Comparison of ENCODE assay signal across 25 cellular contexts in the genomic region with DNA sequence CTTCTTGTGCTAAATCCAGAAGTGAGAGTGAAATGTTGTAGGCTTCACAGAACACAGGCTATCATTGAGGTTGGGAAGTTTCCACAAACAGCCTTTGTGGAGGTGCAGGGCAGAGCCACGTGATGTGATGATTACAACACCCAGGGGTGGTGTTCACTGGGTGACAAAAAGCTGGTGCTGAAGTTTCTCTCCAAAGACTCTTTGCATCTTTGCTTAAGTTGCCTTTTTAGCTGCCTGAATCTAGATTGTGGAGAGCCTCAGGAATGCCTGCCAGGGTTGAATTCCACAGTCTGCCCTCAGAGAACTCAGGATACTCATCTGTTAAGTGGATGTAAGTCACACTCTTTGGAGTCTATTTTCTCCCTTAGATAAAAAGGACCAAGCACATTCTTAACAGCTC. TPM values are rescaled to one million over a fixed set of nuclear protein-coding genes. Genes with fewer than 3 reads are reported as not detected.
DNase-seq lines count a peak whose midpoint lies in the region; ATAC-seq, FAIRE-seq and TF ChIP-seq lines count a peak whose summit lies in the region.
"Had no signal": no experiment of that assay in that cellular context is flagged by ENCODE, and none has a peak within 500 bp of the region (broad histone marks: within the 10 kb centered on the region; RNA-seq: fewer than 3 reads in every experiment).

No MANE protein-coding gene starts in this region.

- H3K27ac ChIP-seq in lower lobe of right lung (no peak overlapping the region), coronary artery (no peak overlapping the region)
- H3K27ac ChIP-seq: A549, WERI-Rb-1 had no signal

- H3K27me3 ChIP-seq in bronchial epithelial cell (ENCODE audit: control insufficient read depth, insufficient read depth, low read length) (no peaks in the 10 kb centered on the region), lower lobe of right lung (ENCODE audit: low read depth) (no peaks in the 10 kb centered on the region)
- H3K27me3 ChIP-seq: esophagus muscularis mucosa had no signal

- no peak overlapping the region for H3K4me3 Mint-ChIP-seq in activated T-helper 2 cell treated with anti-CD3 and anti-CD28 coated beads, Interferon-gamma antibody, Interleukin-2, Interleukin-4, amounts not matched to agents 10 μg/mL and 5 μg/mL and 100 μg/mL, durations not matched to agents 14 hours and 24 hours and 36 hours (ENCODE audit: low read depth)
- H3K4me3 Mint-ChIP-seq: CD4-positive, alpha-beta T cell; naive B cell; stimulated activated naive CD8-positive, alpha-beta T cell treated with anti-CD3 and anti-CD28 coated beads, Interleukin-15, Interleukin-2, amounts not matched to agents 100 ng/mL and 50 ng/mL, for 24 hours; T-cell; type B pancreatic cell had no signal

- no peak overlapping the region for H3K27ac Mint-ChIP-seq in activated T-helper 2 cell treated with anti-CD3 and anti-CD28 coated beads, Interferon-gamma antibody, Interleukin-2, Interleukin-4, amounts not matched to agents 10 μg/mL and 5 μg/mL and 100 μg/mL, durations not matched to agents 14 hours and 24 hours and 36 hours
- H3K27ac Mint-ChIP-seq: CD4-positive, alpha-beta T cell; naive B cell; stimulated activated naive CD8-positive, alpha-beta T cell treated with anti-CD3 and anti-CD28 coated beads, Interleukin-15, Interleukin-2, amounts not matched to agents 100 ng/mL and 50 ng/mL, for 24 hours; T-cell; type B pancreatic cell had no signal

- no peak for TF ChIP-seq CTCF in bronchial epithelial cell (IDR thresholded peaks at IDR 0.05; ENCODE audit: insufficient read depth, low read length, severe bottlenecking)
- no peak for TF ChIP-seq CTCF in lower lobe of right lung (IDR thresholded peaks at IDR 0.05)
- TF ChIP-seq CTCF in coronary artery (IDR thresholded peaks at IDR 0.05): no peak

- H3K36me3 Mint-ChIP-seq in activated T-helper 2 cell treated with anti-CD3 and anti-CD28 coated beads, Interferon-gamma antibody, Interleukin-2, Interleukin-4, amounts not matched to agents 10 μg/mL and 5 μg/mL and 100 μg/mL, durations not matched to agents 14 hours and 24 hours and 36 hours (ENCODE audit: low read depth): no peaks in the 10 kb centered on the region
- H3K36me3 Mint-ChIP-seq: naive B cell, T-cell, type B pancreatic cell had no signal

- peaks cover 9% of the 10 kb centered on the region for H3K4me1 ChIP-seq in lower lobe of right lung
- H3K4me1 ChIP-seq: A549 had no signal

- H3K36me3 ChIP-seq in bronchial epithelial cell (ENCODE audit: control insufficient read depth, insufficient read depth, low read length): no peaks in the 10 kb centered on the region
- H3K36me3 ChIP-seq in lower lobe of right lung: no peaks in the 10 kb centered on the region
- H3K36me3 ChIP-seq: esophagus muscularis mucosa, WERI-Rb-1 had no signal

- ATAC-seq in Right ventricle myocardium inferior (peak; percentile 67), lower lobe of right lung (peak; percentile 58 to 63)
- ATAC-seq: A549, T-cell had no signal

- H3K9me3 Mint-ChIP-seq in activated T-helper 2 cell treated with anti-CD3 and anti-CD28 coated beads, Interferon-gamma antibody, Interleukin-2, Interleukin-4, amounts not matched to agents 10 μg/mL and 5 μg/mL and 100 μg/mL, durations not matched to agents 14 hours and 24 hours and 36 hours: no peaks in the 10 kb centered on the region
- H3K9me3 Mint-ChIP-seq: CD4-positive, alpha-beta T cell; naive B cell; stimulated activated naive CD8-positive, alpha-beta T cell treated with anti-CD3 and anti-CD28 coated beads, Interleukin-15, Interleukin-2, amounts not matched to agents 100 ng/mL and 50 ng/mL, for 24 hours; T-cell; type B pancreatic cell had no signal

- H3K9me3 ChIP-seq in lower lobe of right lung: no peaks in the 10 kb centered on the region
- H3K9me3 ChIP-seq: A549, esophagus muscularis mucosa had no signal

- peaks cover 2% of the 10 kb centered on the region for H3K4me1 Mint-ChIP-seq in activated T-helper 2 cell treated with anti-CD3 and anti-CD28 coated beads, Interferon-gamma antibody, Interleukin-2, Interleukin-4, amounts not matched to agents 10 μg/mL and 5 μg/mL and 100 μg/mL, durations not matched to agents 14 hours and 24 hours and 36 hours (ENCODE audit: low read depth)
- H3K4me1 Mint-ChIP-seq: naive B cell had no signal

- intact Hi-C loops in Right ventricle myocardium inferior (cut with DNase I) (loop anchor here (5.0 kb wide), 1 partner anchor 78 kb away; no protein-coding TSS in a partner anchor), cardiac septum (cut with DNase I) (no loop called here), lower lobe of right lung (cut with DNase I) (no loop called here)
- intact Hi-C loops in activated T-helper 2 cell treated with anti-CD3 and anti-CD28 coated beads, Interferon-gamma antibody, Interleukin-2, Interleukin-4, amounts not matched to agents 10 μg/mL and 5 μg/mL and 100 μg/mL, durations not matched to agents 14 hours and 24 hours and 36 hours (cut with micrococcal nuclease): no loop called here

- peaks cover 7% of the 10 kb centered on the region for H3K27me3 Mint-ChIP-seq in activated T-helper 2 cell treated with anti-CD3 and anti-CD28 coated beads, Interferon-gamma antibody, Interleukin-2, Interleukin-4, amounts not matched to agents 10 μg/mL and 5 μg/mL and 100 μg/mL, durations not matched to agents 14 hours and 24 hours and 36 hours (ENCODE audit: low read depth)
- H3K27me3 Mint-ChIP-seq: CD4-positive, alpha-beta T cell; stimulated activated naive CD8-positive, alpha-beta T cell treated with anti-CD3 and anti-CD28 coated beads, Interleukin-15, Interleukin-2, amounts not matched to agents 100 ng/mL and 50 ng/mL, for 24 hours; T-cell had no signal

- H3K4me3 ChIP-seq in bronchial epithelial cell (ENCODE audit: low read depth, low read length): no peak overlapping the region
- no peak overlapping the region for H3K4me3 ChIP-seq in lower lobe of right lung
- H3K4me3 ChIP-seq in coronary artery: no peak overlapping the region
- H3K4me3 ChIP-seq: A549, esophagus muscularis mucosa had no signal

- FAIRE-seq in bronchial epithelial cell (lab: Jason Lieb, UNC): peak; percentile 73
- FAIRE-seq: A549 had no signal

- DNase-seq in Right ventricle myocardium inferior (ENCODE audit: missing footprints): no peak
- no peak for DNase-seq in cardiac septum (ENCODE audit: low spot score)
- DNase-seq in bronchial epithelial cell (ENCODE audit: low read depth): no peak
- DNase-seq in lower lobe of right lung: no peak
- no peak for DNase-seq in UCSD-AML1 (lab: John Stamatoyannopoulos, UW; ENCODE audit: unreplicated experiment)
- DNase-seq in activated T-helper 2 cell treated with anti-CD3 and anti-CD28 coated beads, Interferon-gamma antibody, Interleukin-2, Interleukin-4, amounts not matched to agents 10 μg/mL and 5 μg/mL and 100 μg/mL, durations not matched to agents 14 hours and 24 hours and 36 hours (ENCODE audit: low spot score): no peak
- no peak for DNase-seq in coronary artery (ENCODE audit: low spot score)
- no peak for DNase-seq in NCI-H1694 treated with DMSO at 0.1 percent for 48 hours (lab: John Stamatoyannopoulos, UW)
- DNase-seq: activated CD4-positive, alpha-beta T cell treated with anti-CD3 and anti-CD28 coated beads, Interleukin-2, amount 50 U/mL, for 4 hours; activated naive CD4-positive, alpha-beta T cell; amniotic stem cell; CD4-positive, alpha-beta T cell; cerebellar nuclear complex; effector CD8-positive, alpha-beta T cell; glutamatergic neuron; naive B cell; NCI-H187 treated with DMSO at 0.1 percent for 48 hours; NCI-H345; stimulated activated CD4-positive, alpha-beta T cell treated with anti-CD3 and anti-CD28 coated beads, Interleukin-2, amount 100 ng/mL, for 24 hours; WERI-Rb-1 had no signal

RNA-seq across cellular contexts. Expression of a gene that starts 56.3 kb away (rescaled TPM):
- total RNA-seq in Right ventricle myocardium inferior (17.6 TPM), cardiac septum (12.8 TPM), bronchial epithelial cell (under 0.01 TPM in 2 replicates), lower lobe of right lung (4.3 TPM)
- total RNA-seq in activated T-helper 2 cell treated with anti-CD3 and anti-CD28 coated beads, Interferon-gamma antibody, Interleukin-2, Interleukin-4, amounts not matched to agents 10 μg/mL and 5 μg/mL and 100 μg/mL, durations not matched to agents 14 hours and 24 hours and 36 hours: 0.14 and 0.21 TPM in 2 replicates
